16 cellular contexts compared by ENCODE assay signal in genomic region chr2:11777066-11777782, GRCh38. TPM values are rescaled to one million over a fixed set of nuclear protein-coding genes. Genes with fewer than 3 reads are reported as not detected.
DNase-seq lines count a peak whose midpoint lies in the region; ATAC-seq and TF ChIP-seq lines count a peak whose summit lies in the region.
"Had no signal": no experiment of that assay in that cellular context is flagged by ENCODE, and none has a peak within 500 bp of the region (broad histone marks: within the 10 kb centered on the region; RNA-seq: fewer than 3 reads in every experiment).

No MANE protein-coding gene starts in this region.

- no peak overlapping the region for H3K9ac ChIP-seq in neuronal stem cell (ENCODE audit: low read depth, low read length, poor library complexity)

- no peak for ATAC-seq in CD8-positive, alpha-beta T cell
- ATAC-seq in activated naive CD8-positive, alpha-beta T cell treated with anti-CD3 and anti-CD28 coated beads, Interleukin-2, amount 10 ng/mL, durations not matched to agents 7 days and 5 days (ENCODE audit: low read depth), result no peak
- ATAC-seq in GM21526 (IDR thresholded peaks at IDR 0.05; ENCODE audit: low FRiP score, unreplicated experiment) (no peak), GM21423 (IDR thresholded peaks at IDR 0.05; ENCODE audit: unreplicated experiment) (no peak), HG02678 (IDR thresholded peaks at IDR 0.05; ENCODE audit: unreplicated experiment) (no peak)
- ATAC-seq: WTC11 had no signal

- H3K4me2 ChIP-seq in neuronal stem cell (ENCODE audit: insufficient read depth, low read length, poor library complexity, severe bottlenecking), result no peak overlapping the region

- H3K27ac Mint-ChIP-seq in CD8-positive, alpha-beta T cell, result peak overlapping the region; percentile 49
- H3K27ac Mint-ChIP-seq in activated naive CD8-positive, alpha-beta T cell treated with anti-CD3 and anti-CD28 coated beads, Interleukin-2, amount 10 ng/mL, durations not matched to agents 7 days and 5 days, result peak overlapping the region; percentile 54
- H3K27ac Mint-ChIP-seq: WTC11 had no signal

- H3K27me3 ChIP-seq in CD8-positive, alpha-beta T cell (ENCODE audit: insufficient read depth, low read length), result no peaks in the 10 kb centered on the region
- H3K27me3 ChIP-seq in neuronal stem cell (ENCODE audit: control insufficient read depth in 3 of 3, insufficient read depth in 3 of 3, low read depth in 1 of 3, low read length in 3 of 3), result no peaks in the 10 kb centered on the region
- H3K27me3 ChIP-seq: breast epithelium had no signal

- peaks cover 21% of the 10 kb centered on the region for H3K4me1 ChIP-seq in CD8-positive, alpha-beta T cell (ENCODE audit: insufficient read depth, low read length)
- peaks cover 2 to 3% of the 10 kb centered on the region in 2 donors for H3K4me1 ChIP-seq in neuronal stem cell (ENCODE audit: control insufficient read depth in 2 of 2, insufficient read depth in 1 of 2, low read depth in 1 of 2, low read length in 2 of 2)
- H3K4me1 ChIP-seq: breast epithelium, prostate gland had no signal

- H2BK120ac ChIP-seq in neuronal stem cell (ENCODE audit: low read depth, low read length), result no peak overlapping the region

- H2BK12ac ChIP-seq in neuronal stem cell (ENCODE audit: low read length), result no peak overlapping the region

- peaks cover 44% of the 10 kb centered on the region for H3K4me1 Mint-ChIP-seq in CD8-positive, alpha-beta T cell (ENCODE audit: low read depth)
- peaks cover 39% of the 10 kb centered on the region for H3K4me1 Mint-ChIP-seq in activated naive CD8-positive, alpha-beta T cell treated with anti-CD3 and anti-CD28 coated beads, Interleukin-2, amount 10 ng/mL, durations not matched to agents 7 days and 5 days

- H3K4me3 Mint-ChIP-seq in CD8-positive, alpha-beta T cell, result no peak overlapping the region
- no peak overlapping the region for H3K4me3 Mint-ChIP-seq in activated naive CD8-positive, alpha-beta T cell treated with anti-CD3 and anti-CD28 coated beads, Interleukin-2, amount 10 ng/mL, durations not matched to agents 7 days and 5 days
- H3K4me3 Mint-ChIP-seq: WTC11 had no signal

- H3K36me3 ChIP-seq in CD8-positive, alpha-beta T cell (ENCODE audit: insufficient read depth, low read length), result peaks cover 21% of the 10 kb centered on the region
- peaks cover 29 to 79% of the 10 kb centered on the region in 2 donors for H3K36me3 ChIP-seq in neuronal stem cell (replicated peaks in 1 of 2; ENCODE audit: control insufficient read depth in 2 of 2, insufficient read depth in 2 of 2, low read length in 2 of 2)
- H3K36me3 ChIP-seq: breast epithelium, prostate gland had no signal

- intact Hi-C loops in CD8-positive, alpha-beta T cell (cut with DNase I, micrococcal nuclease), result loop anchor here in 1 of 2 experiments (10.0 kb wide), 1 partner anchor 642 kb away; a partner anchor contains a TSS

- no peak overlapping the region for H4K91ac ChIP-seq in neuronal stem cell (ENCODE audit: low read depth, low read length, poor library complexity)

- H2BK5ac ChIP-seq in neuronal stem cell (ENCODE audit: low read length), result no peak overlapping the region

- no peak overlapping the region for H3K14ac ChIP-seq in neuronal stem cell (ENCODE audit: low read length)

- peak overlapping the region; percentile 49 for H3K18ac ChIP-seq in neuronal stem cell (ENCODE audit: low read length)

- H3K27me3 Mint-ChIP-seq in CD8-positive, alpha-beta T cell (ENCODE audit: low read depth), result no peaks in the 10 kb centered on the region
- no peaks in the 10 kb centered on the region for H3K27me3 Mint-ChIP-seq in activated naive CD8-positive, alpha-beta T cell treated with anti-CD3 and anti-CD28 coated beads, Interleukin-2, amount 10 ng/mL, durations not matched to agents 7 days and 5 days

- DNase-seq in CD8-positive, alpha-beta T cell, result no peak
- DNase-seq in HuH-7 (ENCODE audit: low spot score) (peak; percentile 70), neuronal stem cell (ENCODE audit: low spot score) (no peak)
- DNase-seq in activated naive CD8-positive, alpha-beta T cell treated with anti-CD3 and anti-CD28 coated beads, Interleukin-2, amount 10 ng/mL, durations not matched to agents 7 days and 5 days, result no peak
- DNase-seq: effector CD8-positive, alpha-beta T cell; HCEC 1CT; Karpas-422; NCI-H2081 treated with DMSO at 0.1 percent for 48 hours; stimulated activated CD4-positive, alpha-beta T cell treated with anti-CD3 and anti-CD28 coated beads, Interleukin-4, amount 100 ng/mL, for 1 hour; stimulated activated naive CD4-positive, alpha-beta T cell had no signal

- H2AK5ac ChIP-seq in neuronal stem cell (ENCODE audit: low read depth, low read length), result no peak overlapping the region

- peaks cover 77% of the 10 kb centered on the region for H3K36me3 Mint-ChIP-seq in CD8-positive, alpha-beta T cell
- H3K36me3 Mint-ChIP-seq in activated naive CD8-positive, alpha-beta T cell treated with anti-CD3 and anti-CD28 coated beads, Interleukin-2, amount 10 ng/mL, durations not matched to agents 7 days and 5 days, result peaks cover 41% of the 10 kb centered on the region

- no CpG with 5 or more reads among the region's 24 CpGs for WGBS in neuronal stem cell (ENCODE audit: extremely low coverage in 2 of 2, insufficient read length in 2 of 2, insufficient replicate concordance in 1 of 2), 2 donors

- H4K8ac ChIP-seq in neuronal stem cell (ENCODE audit: low read depth, low read length), result no peak overlapping the region

- no peak for TF ChIP-seq CTCF in CD8-positive, alpha-beta T cell (IDR thresholded peaks at IDR 0.05)

- no peak overlapping the region for H3K4ac ChIP-seq in neuronal stem cell (ENCODE audit: low read length)

- POLR2A ChIA-PET in CD8-positive, alpha-beta T cell (lab: Charles Lee), result interaction anchor here (1.2 to 2.4 kb wide), 2 partner anchors 24 to 26 kb away, joined by 3 to 5 read pairs; no protein-coding TSS in a partner anchor
- POLR2A ChIA-PET in activated naive CD8-positive, alpha-beta T cell treated with anti-CD3 and anti-CD28 coated beads, Interleukin-2, amount 10 ng/mL, durations not matched to agents 7 days and 5 days (lab: Charles Lee), result interaction anchor here (2.7 kb wide), 1 partner anchor 31 kb away, joined by 10 read pairs; the partner anchor contains the start of gene LPIN1

- H3K4me3 ChIP-seq in CD8-positive, alpha-beta T cell (ENCODE audit: low read depth, low read length), result no peak overlapping the region
- H3K4me3 ChIP-seq in neuronal stem cell (ENCODE audit: low read length in 2 of 2), result no peak overlapping the region
- H3K4me3 ChIP-seq: breast epithelium, prostate gland had no signal

- no peak overlapping the region for H3K23ac ChIP-seq in neuronal stem cell (ENCODE audit: low read depth, low read length, poor library complexity)

- H3K9me3 ChIP-seq in CD8-positive, alpha-beta T cell (ENCODE audit: low read length), result no peaks in the 10 kb centered on the region
- peaks cover under 1 to 6% of the 10 kb centered on the region in 2 donors for H3K9me3 ChIP-seq in neuronal stem cell (replicated peaks in 1 of 2; ENCODE audit: control insufficient read depth in 2 of 2, insufficient read depth in 1 of 2, low read depth in 1 of 2, low read length in 2 of 2)
- H3K9me3 ChIP-seq: breast epithelium, prostate gland had no signal

- H2BK15ac ChIP-seq in neuronal stem cell (ENCODE audit: low read length), result no peak overlapping the region

- CTCF ChIA-PET in CD8-positive, alpha-beta T cell (lab: Charles Lee), result interaction anchor here (0.8 to 13.0 kb wide), 7 partner anchors 24 to 88 kb away, joined by 3 to 438 read pairs (median 4); no protein-coding TSS in a partner anchor

- no peaks in the 10 kb centered on the region for H3K79me1 ChIP-seq in neuronal stem cell (ENCODE audit: low read depth, low read length)

- no peak overlapping the region for H2AFZ ChIP-seq in neuronal stem cell (ENCODE audit: low read length)

- H3K9me3 Mint-ChIP-seq in CD8-positive, alpha-beta T cell, result no peaks in the 10 kb centered on the region
- no peaks in the 10 kb centered on the region for H3K9me3 Mint-ChIP-seq in activated naive CD8-positive, alpha-beta T cell treated with anti-CD3 and anti-CD28 coated beads, Interleukin-2, amount 10 ng/mL, durations not matched to agents 7 days and 5 days
- H3K9me3 Mint-ChIP-seq: WTC11 had no signal

- no peak overlapping the region for H3K27ac ChIP-seq in CD8-positive, alpha-beta T cell (ENCODE audit: low read depth, low read length)
- H3K27ac ChIP-seq in neuronal stem cell (replicated peaks; ENCODE audit: low read length), result no peak overlapping the region
- H3K27ac ChIP-seq: breast epithelium, prostate gland had no signal

RNA-seq across cellular contexts. Expression of gene LPIN1, which starts 30.8 kb away (rescaled TPM):
- 100 to 1,000 TPM; 125 to 126 TPM for total RNA-seq in CD8-positive, alpha-beta T cell
- 10 to 100 TPM; 70.9 to 71.7 TPM for total RNA-seq in activated naive CD8-positive, alpha-beta T cell treated with anti-CD3 and anti-CD28 coated beads, Interleukin-2, amount 10 ng/mL, durations not matched to agents 7 days and 5 days
- 19.1 TPM for polyA plus RNA-seq in neuronal stem cell (2013, experiment 1 of 2)
- 20.2 TPM for polyA plus RNA-seq in neuronal stem cell (2013, experiment 2 of 2)
